8 cellular contexts compared by ENCODE assay signal in genomic region chr11:45293566-45294192, GRCh38. TPM values are rescaled to one million over a fixed set of nuclear protein-coding genes. Genes with fewer than 3 reads are reported as not detected.
A peak's percentile ranks its signal among the peaks of the same experiment; 100 is the strongest.
DNase-seq lines count a peak whose midpoint lies in the region; TF ChIP-seq lines count a peak whose summit lies in the region.
"Not testable (repeated sequence)": the region's sequence is repeated elsewhere in the genome, so short reads cannot be mapped to it uniquely, and the experiment has no call there.

No MANE protein-coding gene starts in this region.

- H3K4me2 ChIP-seq in parathyroid adenoma (ENCODE audit: low read length): not testable (repeated sequence)

- not testable (repeated sequence) for H3K9me3 ChIP-seq in cardiac muscle cell (ENCODE audit: low read depth); parathyroid adenoma (ENCODE audit: control insufficient read depth, low read length)

- H3K4me1 ChIP-seq in cardiac muscle cell (ENCODE audit: low read depth); parathyroid adenoma: not testable (repeated sequence)

- H3K79me2 ChIP-seq in parathyroid adenoma: not testable (repeated sequence)

- not testable (repeated sequence) for H3K36me3 ChIP-seq in cardiac muscle cell; parathyroid adenoma (ENCODE audit: control insufficient read depth, insufficient read depth, low read length)

- H3K27ac ChIP-seq in VCaP, cardiac muscle cell, parathyroid adenoma: not testable (repeated sequence)

- not testable (repeated sequence) for H3K9ac ChIP-seq in parathyroid adenoma

- H3K4me3 ChIP-seq in cardiac muscle cell; parathyroid adenoma (ENCODE audit: low read depth, low read length): not testable (repeated sequence)

- DNase-seq in ELF-1 (ENCODE audit: low read depth, low spot score) (peak; percentile 66), HS-27A (ENCODE audit: low read depth) (peak; percentile 49), NCI-H510A treated with DMSO at 0.1 percent for 48 hours (lab: John Stamatoyannopoulos, UW) (peak; percentile 6), astrocyte of the hippocampus (ENCODE audit: low read depth, low spot score) (peak; percentile 88), cardiac muscle cell (ENCODE audit: low read depth in 1 of 2, low spot score in 1 of 2) (peak; percentile 84 to 91), superior temporal gyrus (ENCODE audit: extremely low spot score) (peak; percentile 87)

- TF ChIP-seq CTCF in VCaP (conservative IDR thresholded peaks at IDR 0.05) (peak; percentile 80), cardiac muscle cell (IDR thresholded peaks at IDR 0.05; ENCODE audit: low read depth, low read length) (peak; percentile 66), parathyroid adenoma (IDR thresholded peaks at IDR 0.05) (peak; percentile 49)

- H3K27me3 ChIP-seq in cardiac muscle cell: peaks cover 27% of the 10 kb centered on the region
- H3K27me3 ChIP-seq in parathyroid adenoma (ENCODE audit: control insufficient read depth, insufficient read depth, low read length): not testable (repeated sequence)

- H2AFZ ChIP-seq in parathyroid adenoma: not testable (repeated sequence)

RNA-seq across cellular contexts. Expression of gene SYT13, which starts 7.5 kb away (rescaled TPM):
- total RNA-seq in cardiac muscle cell: 1.6 and 1.9 TPM in 2 replicates
- 0.09 and 0.16 TPM in 2 replicates for polyA plus RNA-seq in cardiac muscle cell

Comparison
In these comparisons a context has a peak if more than half of its experiments do, and no peak if none do; other contexts are left out.
1. DNase-seq: peak in every context shown above with its lines; median percentile 88 in astrocyte of the hippocampus; 88 in cardiac muscle cell; 87 in superior temporal gyrus; 66 in ELF-1; 49 in HS-27A; 6 in NCI-H510A treated with DMSO at 0.1 percent for 48 hours.